In genomic region chr1:110228853-110229252, GRCh38 we compare ENCODE assay signal across 22 cellular contexts. TPM values are rescaled to one million over a fixed set of nuclear protein-coding genes. Genes with fewer than 3 reads are reported as not detected.
A peak's percentile ranks its signal among the peaks of the same experiment; 100 is the strongest.
DNase-seq lines count a peak whose midpoint lies in the region; ATAC-seq, FAIRE-seq and TF ChIP-seq lines count a peak whose summit lies in the region.
"Had no signal": no experiment of that assay in that cellular context is flagged by ENCODE, and none has a peak within 500 bp of the region (broad histone marks: within the 10 kb centered on the region; RNA-seq: fewer than 3 reads in every experiment).

No MANE protein-coding gene starts in this region.

- no peak overlapping the region for H2BK12ac ChIP-seq in H1 (ENCODE audit: low read depth, low read length)

- H2BK120ac ChIP-seq in H1 (replicated peaks; ENCODE audit: low read depth, low read length): no peak overlapping the region

- no peak overlapping the region for H3K4me3 ChIP-seq in H1 (ENCODE audit: extremely low read depth in 1 of 4, insufficient read depth in 2 of 4, low read depth in 3 of 4, low read length in 4 of 4)
- H3K4me3 ChIP-seq in lower leg skin (ENCODE audit: low read depth, poor library complexity, severe bottlenecking): no peak overlapping the region
- no peak overlapping the region for H3K4me3 ChIP-seq in gastroesophageal sphincter
- H3K4me3 ChIP-seq: GM23248, SJSA1 had no signal

- H3K27me3 ChIP-seq in H1 (replicated peaks in 1 of 4; ENCODE audit: control insufficient read depth in 3 of 4, extremely low read depth in 1 of 4, insufficient read depth in 3 of 4, low read length in 3 of 4): no peaks in the 10 kb centered on the region
- H3K27me3 ChIP-seq in gastroesophageal sphincter: no peaks in the 10 kb centered on the region
- H3K27me3 ChIP-seq: SJSA1 had no signal

- H3K27ac ChIP-seq in H1 (ENCODE audit: low read depth, low read length) (no peak overlapping the region), gastroesophageal sphincter (no peak overlapping the region)
- H3K27ac ChIP-seq: GM23248, SJSA1 had no signal

- POLR2A ChIA-PET in H1 (lab: Charles Lee; ENCODE audit: partially characterized antibody): interaction anchor here (1.5 to 1.6 kb wide), 2 partner anchors 10 to 12 kb away, joined by 5 to 6 read pairs; no protein-coding TSS in a partner anchor

- no peaks in the 10 kb centered on the region for H3K23me2 ChIP-seq in H1 (ENCODE audit: low read depth, low read length)

- H3K4me1 ChIP-seq in H1 (replicated peaks in 1 of 4; ENCODE audit: control insufficient read depth in 3 of 4, insufficient read depth in 4 of 4, low read length in 3 of 4) (peaks cover 0 to 4% (median 2%) of the 10 kb centered on the region in 4 experiments; a peak in 1 of 7 replicates), gastroesophageal sphincter (no peaks in the 10 kb centered on the region)
- H3K4me1 ChIP-seq: SJSA1 had no signal

- 0 out of 2 replicates have a peak overlapping the region, but pooled peaks have one; percentile 35 for H2BK5ac ChIP-seq in H1 (ENCODE audit: low read depth, low read length)

- H2BK20ac ChIP-seq in H1 (ENCODE audit: low read length): no peak overlapping the region

- no peak overlapping the region for H3K9ac ChIP-seq in H1 (replicated peaks in 1 of 4; ENCODE audit: extremely low read depth in 1 of 4, low read depth in 3 of 4, low read length in 3 of 4)
- H3K9ac ChIP-seq: GM23248 had no signal

- H3K36me3 Mint-ChIP-seq in activated T-helper 1 cell treated with anti-CD3 and anti-CD28 coated beads, Interleukin-12 subunit alpha, Interleukin-12 subunit beta, Interleukin-2, Interleukin-4 antibody, amounts not matched to agents 30 ng/mL and 10 ng/mL and 1 ng/mL, durations not matched to agents 14 hours and 24 hours and 36 hours (ENCODE audit: low read depth): peaks cover 2% of the 10 kb centered on the region
- H3K36me3 Mint-ChIP-seq in nephron progenitor cell (ENCODE audit: low read depth): no peaks in the 10 kb centered on the region

- H3K9me3 ChIP-seq in H1 (ENCODE audit: insufficient read depth in 2 of 2, low read depth in 1 of 2, low read length in 1 of 2): no peaks in the 10 kb centered on the region
- H3K9me3 ChIP-seq in gastroesophageal sphincter: peaks cover 0 to 15% (median 0%) of the 10 kb centered on the region in 3 donors
- H3K9me3 ChIP-seq: SJSA1 had no signal

- no peaks in the 10 kb centered on the region for H3K27me3 Mint-ChIP-seq in activated T-helper 1 cell treated with anti-CD3 and anti-CD28 coated beads, Interleukin-12 subunit alpha, Interleukin-12 subunit beta, Interleukin-2, Interleukin-4 antibody, amounts not matched to agents 30 ng/mL and 10 ng/mL and 1 ng/mL, durations not matched to agents 14 hours and 24 hours and 36 hours (ENCODE audit: insufficient read depth)
- peaks cover 7% of the 10 kb centered on the region for H3K27me3 Mint-ChIP-seq in nephron progenitor cell (ENCODE audit: low read depth, poor library complexity)
- H3K27me3 Mint-ChIP-seq: IgD-negative memory B cell had no signal

- H4K20me1 ChIP-seq in H1 (replicated peaks in 1 of 2; ENCODE audit: control insufficient read depth in 1 of 2, insufficient read depth in 2 of 2, low read length in 2 of 2): peaks cover 2 to 4% of the 10 kb centered on the region in 2 experiments

- H4K91ac ChIP-seq in H1 (replicated peaks; ENCODE audit: insufficient read length, low read length): no peak overlapping the region

- no peak overlapping the region for H2AFZ ChIP-seq in H1 (ENCODE audit: low read length)
- H2AFZ ChIP-seq: GM23248 had no signal

- H3K9me3 Mint-ChIP-seq in activated T-helper 1 cell treated with anti-CD3 and anti-CD28 coated beads, Interleukin-12 subunit alpha, Interleukin-12 subunit beta, Interleukin-2, Interleukin-4 antibody, amounts not matched to agents 30 ng/mL and 10 ng/mL and 1 ng/mL, durations not matched to agents 14 hours and 24 hours and 36 hours: no peaks in the 10 kb centered on the region
- no peaks in the 10 kb centered on the region for H3K9me3 Mint-ChIP-seq in nephron progenitor cell
- H3K9me3 Mint-ChIP-seq: CD4-positive, CD25-positive, alpha-beta regulatory T cell; IgD-negative memory B cell had no signal

- H3K23ac ChIP-seq in H1 (ENCODE audit: insufficient read length): no peak overlapping the region

- H3K14ac ChIP-seq in H1 (ENCODE audit: insufficient read length): no peak overlapping the region

- no peak overlapping the region for H4K5ac ChIP-seq in H1 (ENCODE audit: insufficient read length, low read depth, low read length)

- H3K4me1 Mint-ChIP-seq in activated T-helper 1 cell treated with anti-CD3 and anti-CD28 coated beads, Interleukin-12 subunit alpha, Interleukin-12 subunit beta, Interleukin-2, Interleukin-4 antibody, amounts not matched to agents 30 ng/mL and 10 ng/mL and 1 ng/mL, durations not matched to agents 14 hours and 24 hours and 36 hours (ENCODE audit: low read depth): no peaks in the 10 kb centered on the region
- peaks cover 12% of the 10 kb centered on the region for H3K4me1 Mint-ChIP-seq in nephron progenitor cell

- no peak for TF ChIP-seq RAD21 in H1 (IDR thresholded peaks at IDR 0.05 in 1 of 2, conservative IDR thresholded peaks at IDR 0.05 in 1 of 2; ENCODE audit: low read depth in 2 of 2, low read length in 2 of 2)

- H3K79me1 ChIP-seq in H1 (ENCODE audit: low read depth, low read length): no peaks in the 10 kb centered on the region; the same call in 1 of the 2 replicates

- no peak for TF ChIP-seq CTCF in H1 (IDR thresholded peaks at IDR 0.05; ENCODE audit: control extremely low read depth in 1 of 3, insufficient read depth in 1 of 3, low read depth in 1 of 3, low read length in 3 of 3)
- TF ChIP-seq CTCF in nephron progenitor cell (IDR thresholded peaks at IDR 0.05): no peak
- no peak for TF ChIP-seq CTCF in lower leg skin (IDR thresholded peaks at IDR 0.05)
- no peak for TF ChIP-seq CTCF in gastroesophageal sphincter (IDR thresholded peaks at IDR 0.05)

- no peak for TF ChIP-seq POLR2A in H1 (IDR thresholded peaks at IDR 0.05; ENCODE audit: control extremely low read depth in 1 of 2, low read depth in 2 of 2, low read length in 2 of 2)
- TF ChIP-seq POLR2A in lower leg skin (IDR thresholded peaks at IDR 0.05): no peak
- TF ChIP-seq POLR2A in gastroesophageal sphincter (IDR thresholded peaks at IDR 0.05): no peak

- no peak overlapping the region for H3K4me2 ChIP-seq in H1 (ENCODE audit: insufficient read depth in 1 of 2, low read depth in 2 of 2, low read length in 2 of 2)

- H2BK15ac ChIP-seq in H1 (ENCODE audit: low read length): no peak overlapping the region

- H4K8ac ChIP-seq in H1 (ENCODE audit: extremely low read depth, insufficient read depth, low read length): no peak overlapping the region

- no peak overlapping the region for H3K4ac ChIP-seq in H1 (replicated peaks; ENCODE audit: insufficient read length, low read depth, low read length)

- ATAC-seq in gastroesophageal sphincter (no peak), GM18858 (IDR thresholded peaks at IDR 0.05; ENCODE audit: unreplicated experiment) (no peak)
- ATAC-seq: Right ventricle myocardium inferior had no signal

- peak overlapping the region; percentile 27 for H3K27ac Mint-ChIP-seq in activated T-helper 1 cell treated with anti-CD3 and anti-CD28 coated beads, Interleukin-12 subunit alpha, Interleukin-12 subunit beta, Interleukin-2, Interleukin-4 antibody, amounts not matched to agents 30 ng/mL and 10 ng/mL and 1 ng/mL, durations not matched to agents 14 hours and 24 hours and 36 hours
- H3K27ac Mint-ChIP-seq in nephron progenitor cell: peak overlapping the region; percentile 74
- H3K27ac Mint-ChIP-seq: CD4-positive, CD25-positive, alpha-beta regulatory T cell; IgD-negative memory B cell had no signal

- no peak for FAIRE-seq in H1 (lab: Jason Lieb, UNC)
- FAIRE-seq: HTR-8/SVneo, RCC 7860 had no signal

- H3K79me2 ChIP-seq in H1 (ENCODE audit: control insufficient read depth in 1 of 2, insufficient read depth in 2 of 2, low read length in 2 of 2): no peaks in the 10 kb centered on the region

- CTCF ChIA-PET in H1 (lab: Charles Lee; ENCODE audit: partially characterized antibody): interaction anchor here (0.6 to 3.0 kb wide), 9 partner anchors 13 to 237 kb away, joined by 3 to 17 read pairs (median 4); no protein-coding TSS in a partner anchor

- no peak for DNase-seq in activated T-helper 1 cell treated with anti-CD3 and anti-CD28 coated beads, Interleukin-12 subunit alpha, Interleukin-12 subunit beta, Interleukin-2, Interleukin-4 antibody, amounts not matched to agents 30 ng/mL and 10 ng/mL and 1 ng/mL, durations not matched to agents 14 hours and 24 hours and 36 hours (ENCODE audit: low spot score)
- no peak for DNase-seq in H1 (ENCODE audit: low read depth in 1 of 2, low spot score in 2 of 2)
- no peak for DNase-seq in nephron progenitor cell
- no peak for DNase-seq in lower leg skin (ENCODE audit: low spot score in 2 of 2)
- DNase-seq in stimulated activated CD4-positive, alpha-beta T cell treated with anti-CD3 and anti-CD28 coated beads, Interleukin-12 subunit alpha, Interleukin-12 subunit beta, amount 100 ng/mL, for 4 hours: no peak
- DNase-seq: CD4-positive, CD25-positive, alpha-beta regulatory T cell; DMS79; GM23248; HCEC 1CT; MV-4-11; NCI-H1694; NCI-H2171; NCI-H345; NCI-H524; NCI-H82 had no signal

- no peak overlapping the region for H2AK5ac ChIP-seq in H1 (ENCODE audit: low read depth, low read length)

- H3K56ac ChIP-seq in H1 (replicated peaks; ENCODE audit: insufficient read length, low read depth, low read length): no peak overlapping the region

- 87% methylated on average over 9 of the region's 9 CpGs; no CpG with 5 or more reads in 1 of the 2 experiments for WGBS in H1 (ENCODE audit: extremely low coverage in 1 of 2, insufficient coverage in 1 of 2, insufficient read length in 1 of 2, insufficient replicate concordance in 2 of 2, low coverage in 1 of 2, low lambda C conversion rate in 2 of 2, missing lambda C conversion rate in 1 of 2), 2 experiments
- 47 to 61% methylated on average over 9 of the region's 9 CpGs for WGBS in lower leg skin, 2 donors
- 80% methylated on average over 1 of the region's 9 CpGs; no CpG with 5 or more reads in 1 of the 2 donors for WGBS in gastroesophageal sphincter (ENCODE audit: low coverage in 1 of 2), 2 donors

- TF ChIP-seq EP300 in H1 (IDR thresholded peaks at IDR 0.05; ENCODE audit: borderline replicate concordance in 1 of 2, low read depth in 2 of 2, low read length in 2 of 2): no peak
- TF ChIP-seq EP300 in gastroesophageal sphincter (IDR thresholded peaks at IDR 0.05): no peak

- H3K18ac ChIP-seq in H1 (ENCODE audit: extremely low read depth, low read length): no peak overlapping the region

- peaks cover 0 to 5% (median 0%) of the 10 kb centered on the region in 4 experiments; a peak in 3 of 8 replicates for H3K36me3 ChIP-seq in H1 (ENCODE audit: control insufficient read depth in 2 of 4, insufficient read depth in 4 of 4, low read length in 3 of 4)
- H3K36me3 ChIP-seq in gastroesophageal sphincter: peaks cover 0 to 99% of the 10 kb centered on the region in 2 donors
- H3K36me3 ChIP-seq: SJSA1 had no signal

- intact Hi-C loops in activated T-helper 1 cell treated with anti-CD3 and anti-CD28 coated beads, Interleukin-12 subunit alpha, Interleukin-12 subunit beta, Interleukin-2, Interleukin-4 antibody, amounts not matched to agents 30 ng/mL and 10 ng/mL and 1 ng/mL, durations not matched to agents 14 hours and 24 hours and 36 hours (cut with micrococcal nuclease): no loop called here
- intact Hi-C loops in lower leg skin (cut with DNase I; ENCODE audit: low total_unique reads): no loop called here

- no peak overlapping the region for H3K4me3 Mint-ChIP-seq in activated T-helper 1 cell treated with anti-CD3 and anti-CD28 coated beads, Interleukin-12 subunit alpha, Interleukin-12 subunit beta, Interleukin-2, Interleukin-4 antibody, amounts not matched to agents 30 ng/mL and 10 ng/mL and 1 ng/mL, durations not matched to agents 14 hours and 24 hours and 36 hours
- no peak overlapping the region for H3K4me3 Mint-ChIP-seq in nephron progenitor cell
- H3K4me3 Mint-ChIP-seq: CD4-positive, CD25-positive, alpha-beta regulatory T cell; IgD-negative memory B cell had no signal

RNA-seq across cellular contexts. Expression of gene KCNC4, which starts 18.7 kb away (rescaled TPM):
- total RNA-seq in activated T-helper 1 cell treated with anti-CD3 and anti-CD28 coated beads, Interleukin-12 subunit alpha, Interleukin-12 subunit beta, Interleukin-2, Interleukin-4 antibody, amounts not matched to agents 30 ng/mL and 10 ng/mL and 1 ng/mL, durations not matched to agents 14 hours and 24 hours and 36 hours: 11.8 and 14.3 TPM in 2 replicates
- total RNA-seq in H1 (2021; fragmentation: NEBNext Ultra II Directional; extraction: Animal tissue kit (Norgen Biotek cat#: 25700)): 11.2 TPM in 2 replicates
- 8.1 and 10.6 TPM in 2 replicates for polyA plus RNA-seq in H1 (2011; rRNA removed)
- 6.5 TPM for polyA plus RNA-seq in H1 (2011; cell fraction: cytosol; rRNA removed)
- 24.1 TPM for polyA plus RNA-seq in H1 (2011; cell fraction: nucleus; rRNA removed)
- polyA plus RNA-seq in H1 (2012, experiment 1 of 2): 7.0 to 8.7 TPM (median 7.2 TPM) in 4 replicates
- polyA plus RNA-seq in H1 (2012, experiment 2 of 2): 5.3 TPM
- polyA plus RNA-seq in H1 (2013, experiment 1 of 2): 5.0 TPM
- 4.6 TPM for polyA plus RNA-seq in H1 (2013, experiment 2 of 2)
- polyA minus RNA-seq in H1 (2011; rRNA and poly(A)+ RNA removed): 7.6 and 9.3 TPM in 2 replicates
- 5.2 TPM for polyA minus RNA-seq in H1 (2011; cell fraction: cytosol; rRNA and poly(A)+ RNA removed)
- 13.3 TPM for polyA minus RNA-seq in H1 (2011; cell fraction: nucleus; rRNA and poly(A)+ RNA removed)
- total RNA-seq in lower leg skin (1 to 10 TPM; 4.8 to 9.4 (median 7.7) TPM), gastroesophageal sphincter (10 to 100 TPM in 3 of 4 donors, 1 to 10 TPM in 1; 9.0 to 16.0 (median 13.4) TPM)
